Comparison of ENCODE assay signal across 10 cellular contexts in the genomic region with DNA sequence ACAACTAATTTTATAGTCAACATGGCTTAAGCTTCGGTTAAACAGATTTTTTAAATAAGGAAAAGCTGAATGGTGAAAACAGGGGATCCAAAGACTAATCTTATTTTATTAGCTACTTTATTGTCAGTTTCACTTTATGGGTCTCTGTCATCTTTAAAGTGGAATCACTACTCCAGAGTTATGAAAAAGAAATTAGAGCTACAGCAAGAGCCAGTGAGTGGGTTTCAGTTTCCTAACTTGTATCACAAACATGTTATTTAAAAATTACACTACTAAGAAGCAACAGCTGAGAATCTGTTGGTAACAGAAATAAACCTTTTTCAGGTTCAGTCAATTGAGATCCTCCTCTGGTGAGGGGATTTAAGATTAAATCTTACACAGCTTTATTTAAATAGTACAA. TPM values are rescaled to one million over a fixed set of nuclear protein-coding genes. Genes with fewer than 3 reads are reported as not detected.
A peak's percentile ranks its signal among the peaks of the same experiment; 100 is the strongest.
DNase-seq lines count a peak whose midpoint lies in the region; ATAC-seq and TF ChIP-seq lines count a peak whose summit lies in the region.
"Had no signal": no experiment of that assay in that cellular context is flagged by ENCODE, and none has a peak within 500 bp of the region (broad histone marks: within the 10 kb centered on the region; RNA-seq: fewer than 3 reads in every experiment).

No MANE protein-coding gene starts in this region.

- intact Hi-C loops in left lung (cut with DNase I) = no loop called here

- no peaks in the 10 kb centered on the region for H3K9me3 ChIP-seq in left lung

- no peak for TF ChIP-seq CTCF in left lung (IDR thresholded peaks at IDR 0.05)

- H3K27ac Mint-ChIP-seq in immature natural killer cell = peak overlapping the region in 5 of 6 donors; percentile 57 to 76 (median 71)

- peaks cover 11 to 38% (median 14%) of the 10 kb centered on the region in 3 donors for H3K36me3 Mint-ChIP-seq in immature natural killer cell

- H3K36me3 ChIP-seq in left lung = peaks cover 0 to 100% of the 10 kb centered on the region in 2 donors

- H3K4me3 ChIP-seq in left lung = no peak overlapping the region

- H3K9me3 Mint-ChIP-seq in immature natural killer cell = no peaks in the 10 kb centered on the region

- DNase-seq in immature natural killer cell (no peak), left lung (no peak), hepatic stellate cell (ENCODE audit: low spot score) (no peak), SHP77 (lab: John Stamatoyannopoulos, UW) (no peak), germinal center (ENCODE audit: low spot score) (no peak)
- DNase-seq: stimulated activated naive CD4-positive, alpha-beta T cell had no signal

- H3K27ac ChIP-seq in left lung = no peak overlapping the region
- H3K27ac ChIP-seq: VCaP had no signal

- no peaks in the 10 kb centered on the region for H3K27me3 ChIP-seq in left lung

- no peaks in the 10 kb centered on the region for H3K27me3 Mint-ChIP-seq in immature natural killer cell (ENCODE audit: low read depth in 3 of 3)

- ATAC-seq in GM18517 (IDR thresholded peaks at IDR 0.05; ENCODE audit: unreplicated experiment) (peak; percentile 90), GM21447 (IDR thresholded peaks at IDR 0.05; ENCODE audit: unreplicated experiment) (peak; percentile 79), HG03439 (IDR thresholded peaks at IDR 0.05; ENCODE audit: unreplicated experiment) (peak; percentile 67), left lung (no peak)

- H3K4me3 Mint-ChIP-seq in immature natural killer cell = peak overlapping the region in 1 of 5 donors; percentile 4

- H3K4me1 ChIP-seq in left lung = peaks cover 0 to 40% of the 10 kb centered on the region in 2 donors

- H3K4me1 Mint-ChIP-seq in immature natural killer cell = peaks cover 44 to 69% of the 10 kb centered on the region in 2 donors

RNA-seq across cellular contexts. Expression of a gene that starts 10.0 kb away (rescaled TPM):
- 10 to 100 TPM; 18.2 to 37.2 (median 19.0) TPM for polyA plus RNA-seq in immature natural killer cell
- total RNA-seq in left lung = 10 to 100 TPM; 58.3 to 66.3 TPM

RNA-seq across cellular contexts. Expression of a gene that starts 50.7 kb away (rescaled TPM):
- 10 to 100 TPM in 2 of 3 donors, 1 to 10 TPM in 1; 6.8 to 15.4 (median 14.8) TPM for polyA plus RNA-seq in immature natural killer cell
- 10 to 100 TPM; 33.0 to 40.1 TPM for total RNA-seq in left lung
